In genomic region chr3:127822166-127822835, GRCh38 we compare ENCODE assay signal across 8 cellular contexts. TPM values are rescaled to one million over a fixed set of nuclear protein-coding genes. Genes with fewer than 3 reads are reported as not detected.
A peak's percentile ranks its signal among the peaks of the same experiment; 100 is the strongest.
DNase-seq lines count a peak whose midpoint lies in the region; ATAC-seq and TF ChIP-seq lines count a peak whose summit lies in the region.

MGLL (minus strand) TSS chr3:127822515; CDS start chr3:127822318, 197 bp downstream.

- TF ChIP-seq CTCF in HEK293 (tag by site-specific recombination; IDR thresholded peaks at IDR 0.05) (no peak), Panc1 (IDR thresholded peaks at IDR 0.05) (no peak), lower lobe of right lung (IDR thresholded peaks at IDR 0.05) (no peak), stomach (IDR thresholded peaks at IDR 0.05) (no peak)

- no peak for TF ChIP-seq EP300 in stomach (IDR thresholded peaks at IDR 0.05)

- 0 to 1% (median 1%) methylated on average over 8 to 35 of the region's 35 CpGs for WGBS in stomach, 5 donors

- H3K4me1 ChIP-seq in HEK293 (ENCODE audit: control insufficient read depth, insufficient read depth, low read length) (0 out of 2 replicates have a peak, but pooled peaks cover 2% of the 10 kb centered on the region), Panc1 (ENCODE audit: control insufficient read depth, insufficient read depth, low read length) (no peaks in the 10 kb centered on the region), duodenal mucosa (ENCODE audit: control insufficient read depth in 1 of 2, insufficient read depth in 2 of 2, low read length in 2 of 2) (peaks cover 42 to 54% of the 10 kb centered on the region in 2 donors), lower lobe of right lung (peaks cover 48% of the 10 kb centered on the region), stomach (peaks cover 19 to 59% (median 50%) of the 10 kb centered on the region in 4 donors)

- no TSS peak for BruUV-seq in Panc1 (replicated peaks; lab: Mats Ljungman, UMichigan)

- TF ChIP-seq POLR2A in stomach (IDR thresholded peaks at IDR 0.05): no peak

- DNase-seq in ELR (ENCODE audit: low read depth): peak; percentile 79
- DNase-seq in Panc1 (ENCODE audit: low read depth, low spot score): no peak
- peak; percentile 68 for DNase-seq in lower lobe of right lung
- DNase-seq in stomach: peak; percentile 43
- DNase-seq in MV-4-11 (lab: John Stamatoyannopoulos, UW): no peak
- no peak for DNase-seq in SK-N-DZ (ENCODE audit: low spot score)

- H3K9me3 ChIP-seq in HEK293 (ENCODE audit: control insufficient read depth, insufficient read depth, low read depth, low read length) (no peaks in the 10 kb centered on the region), Panc1 (ENCODE audit: control insufficient read depth, insufficient read depth, low read depth, low read length) (no peaks in the 10 kb centered on the region), duodenal mucosa (ENCODE audit: control insufficient read depth in 1 of 2, low read length in 2 of 2) (no peaks in the 10 kb centered on the region), lower lobe of right lung (no peaks in the 10 kb centered on the region), stomach (no peaks in the 10 kb centered on the region)

- intact Hi-C loops in Panc1 (cut with micrococcal nuclease; ENCODE audit: unreplicated experiment): loop anchor here (10.0 kb wide), 1 partner anchor 128 kb away; no protein-coding TSS in a partner anchor
- intact Hi-C loops in lower lobe of right lung (cut with DNase I): no loop called here
- intact Hi-C loops in stomach (cut with DNase I; ENCODE audit: low total_unique reads): loop anchor here (10.0 kb wide), 1 partner anchor 128 kb away; no protein-coding TSS in a partner anchor

- CTCF ChIA-PET in HEK293 (lab: Yijun Ruan, JAX) (interaction anchor here (0.7 to 1.7 kb wide), 3 partner anchors 9 to 908 kb away, joined by 3 to 6 read pairs (median 3); no protein-coding TSS in a partner anchor), Panc1 (lab: Charles Lee) (no interaction called here)

- peaks cover 11% of the 10 kb centered on the region for H3K27me3 ChIP-seq in Panc1 (ENCODE audit: control insufficient read depth, insufficient read depth, low read length)
- no peaks in the 10 kb centered on the region for H3K27me3 ChIP-seq in duodenal mucosa (ENCODE audit: control insufficient read depth in 1 of 2, insufficient read depth in 2 of 2, low read length in 2 of 2)
- H3K27me3 ChIP-seq in lower lobe of right lung (ENCODE audit: low read depth): no peaks in the 10 kb centered on the region
- peaks cover 0 to 8% (median 0%) of the 10 kb centered on the region in 3 donors for H3K27me3 ChIP-seq in stomach

- H3K27ac ChIP-seq in HEK293 (ENCODE audit: extremely low read depth, low read depth, low read length) (peak within 1 kb of the TSS; percentile 17; the same call in 1 of the 2 replicates), Panc1 (ENCODE audit: low read length) (no peak within 1 kb of the TSS), duodenal mucosa (ENCODE audit: low read depth, low read length) (peak within 1 kb of the TSS; percentile 79), lower lobe of right lung (peak within 1 kb of the TSS; percentile 88), stomach (peak within 1 kb of the TSS; percentile 77 to 90 (median 89))

- no peaks in the 10 kb centered on the region for H3K36me3 ChIP-seq in HEK293 (ENCODE audit: control insufficient read depth in 2 of 2, insufficient read depth in 1 of 2, low read length in 2 of 2)
- no peaks in the 10 kb centered on the region for H3K36me3 ChIP-seq in Panc1 (ENCODE audit: control insufficient read depth, insufficient read depth, low read length)
- peaks cover 0 to 2% of the 10 kb centered on the region in 2 donors for H3K36me3 ChIP-seq in duodenal mucosa (ENCODE audit: control insufficient read depth in 1 of 2, insufficient read depth in 2 of 2, low read length in 2 of 2)
- H3K36me3 ChIP-seq in lower lobe of right lung: no peaks in the 10 kb centered on the region
- H3K36me3 ChIP-seq in stomach: no peaks in the 10 kb centered on the region

- H3K9ac ChIP-seq in duodenal mucosa (ENCODE audit: low read depth in 1 of 2, low read length in 2 of 2): peak within 1 kb of the TSS; percentile 86 to 89

- peak within 1 kb of the TSS; percentile 61 for H3K4me3 ChIP-seq in HEK293 (ENCODE audit: low read depth, low read length)
- H3K4me3 ChIP-seq in Panc1 (ENCODE audit: low read depth in 2 of 2, low read length in 2 of 2): peak within 1 kb of the TSS; percentile 51 to 65
- H3K4me3 ChIP-seq in duodenal mucosa (ENCODE audit: low read depth in 1 of 2, low read length in 2 of 2): peak within 1 kb of the TSS; percentile 91 to 94
- H3K4me3 ChIP-seq in lower lobe of right lung: peak within 1 kb of the TSS; percentile 81
- peak within 1 kb of the TSS; percentile 76 to 86 (median 84) for H3K4me3 ChIP-seq in stomach

- POLR2A ChIA-PET in HEK293 (lab: Yijun Ruan, JAX) (interaction anchor here (1.4 to 1.5 kb wide), 2 partner anchors 31 to 33 kb away, joined by 3 to 4 read pairs; no protein-coding TSS in a partner anchor), Panc1 (lab: Charles Lee) (interaction anchor here (0.6 kb wide), 1 partner anchor 37 kb away, joined by 3 read pairs; no protein-coding TSS in a partner anchor)

- peak; percentile 42 for ATAC-seq in Panc1
- peak; percentile 33 to 43 for ATAC-seq in lower lobe of right lung

- in situ Hi-C loops in Panc1 (cut with HindIII; ENCODE audit: low pct_unique_long_range_greater_than_20kb, low sequenced_read_pairs): no loop called here

TF ChIP-seq in HEK293, 187 proteins besides CTCF, POLR2A, EP300 and RAD21 (continues in another document):
- 0 out of 2 replicates have a peak, but pooled peaks have one; percentile 24 for TF ChIP-seq IKZF3 (tag by site-specific recombination; IDR thresholded peaks at IDR 0.05)
- 0 out of 2 replicates have a peak, but pooled peaks have one; percentile 38 for TF ChIP-seq ZBTB11 (tag by site-specific recombination; conservative IDR thresholded peaks at IDR 0.05; ENCODE audit: low read depth)
- no peak for TF ChIP-seq HOXD13 (CRISPR knock-in tag; IDR thresholded peaks at IDR 0.05; ENCODE audit: borderline replicate concordance)
- no peak for TF ChIP-seq REST (tag by site-specific recombination; IDR thresholded peaks at IDR 0.05)
- peak; percentile 87 for TF ChIP-seq ZNF335 (tag by site-specific recombination; conservative IDR thresholded peaks at IDR 0.05)
- TF ChIP-seq ZBTB20 (tag by site-specific recombination; IDR thresholded peaks at IDR 0.05): peak; percentile 85; the same call in 1 of the 2 replicates
- no peak for TF ChIP-seq MYNN (tag by site-specific recombination; IDR thresholded peaks at IDR 0.05; ENCODE audit: borderline replicate concordance)
- TF ChIP-seq ZBTB8A (tag by site-specific recombination; IDR thresholded peaks at IDR 0.05): 0 out of 2 replicates have a peak, but pooled peaks have one; percentile 12
- no peak for TF ChIP-seq ZNF561 (tag by site-specific recombination; IDR thresholded peaks at IDR 0.05; ENCODE audit: borderline replicate concordance)

RNA-seq across cellular contexts. Expression of gene MGLL, which starts in this region (rescaled TPM):
- total RNA-seq in Panc1 (2021; ENCODE audit: unreplicated experiment): 2.1 TPM
- 2.4 TPM for polyA plus RNA-seq in Panc1 (2012; ENCODE audit: insufficient read length)
- total RNA-seq in lower lobe of right lung: 132 TPM
- 100 to 1,000 TPM in 1 of 5 donors, 10 to 100 TPM in 4; 10.5 to 118 (median 55.1) TPM for total RNA-seq in stomach
- 10 to 100 TPM; 17.3 to 50.9 (median 25.0) TPM for polyA plus RNA-seq in stomach
- polyA plus RNA-seq in SK-N-DZ (2014; cell fraction: cytosol; rRNA removed): not detected in 2 replicates
- polyA plus RNA-seq in SK-N-DZ (2014; cell fraction: nucleus; rRNA removed): not detected in 2 replicates

Comparison
In these comparisons a context has a peak if more than half of its experiments do, and no peak if none do; other contexts are left out.
1. DNase-seq: peak in ELR (single experiment), lower lobe of right lung (single experiment) and stomach (single experiment); none in Panc1 (single experiment), MV-4-11 (single experiment) and SK-N-DZ (single experiment).
2. Peak in every context shown above with its lines, with median percentiles within 50 percentile points of each other: H3K4me3 ChIP-seq.